Comparison of ENCODE assay signal across 22 cellular contexts in the genomic region with DNA sequence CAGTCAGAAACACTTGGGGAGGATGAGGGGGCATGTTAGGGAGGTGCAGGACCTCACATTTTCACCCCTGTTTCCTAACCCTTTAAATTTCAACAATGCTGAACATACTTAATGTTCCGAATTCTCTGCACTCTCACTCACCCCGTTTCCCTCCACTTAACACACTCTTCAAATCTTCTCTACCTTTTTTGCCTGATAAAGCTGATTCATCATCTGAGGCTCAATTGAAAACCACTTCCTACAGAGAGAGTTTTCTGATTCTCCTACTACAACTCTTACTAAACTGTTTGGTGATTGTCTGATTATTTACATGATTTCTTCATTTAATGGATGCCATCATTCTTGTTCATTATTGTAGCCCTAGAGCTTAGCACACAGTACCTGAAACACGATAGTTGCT.
"Had no signal": no experiment of that assay in that cellular context is flagged by ENCODE, and none has a peak within 500 bp of the region (broad histone marks: within the 10 kb centered on the region; RNA-seq: fewer than 3 reads in every experiment).

No MANE protein-coding gene starts in this region.

- H3K4me3 Mint-ChIP-seq: mesothelial cell of epicardium had no signal

- H3K4me1 Mint-ChIP-seq: mesothelial cell of epicardium had no signal

- H3K27ac Mint-ChIP-seq: mesothelial cell of epicardium had no signal

- H3K27ac ChIP-seq: coronary artery, dorsolateral prefrontal cortex, esophagus muscularis mucosa, foreskin keratinocyte, gastroesophageal sphincter, heart left ventricle, left lung, lower lobe of right lung had no signal

- ATAC-seq: foreskin keratinocyte, gastroesophageal sphincter, heart left ventricle, left cardiac atrium, left lung, left ventricle myocardium superior, lower lobe of right lung, mucosa of descending colon had no signal

- FAIRE-seq: colon, endothelial cell of umbilical vein, frontal cortex, islet of Langerhans, keratinocyte had no signal

- H3K36me3 Mint-ChIP-seq: mesothelial cell of epicardium had no signal

- H3K9me3 ChIP-seq: lower lobe of right lung, mucosa of descending colon had no signal

- DNase-seq: dermis blood vessel endothelial cell; dorsolateral prefrontal cortex; effector CD4-positive, alpha-beta T cell; effector memory CD4-positive, alpha-beta T cell; foreskin keratinocyte; heart left ventricle; hippocampal formation; left cardiac atrium; left lung; left ventricle myocardium superior; lower lobe of right lung; mesenchymal stem cell; mucosa of descending colon had no signal

- H3K4me3 ChIP-seq: coronary artery, dorsolateral prefrontal cortex, esophagus muscularis mucosa, gastroesophageal sphincter, heart left ventricle, left lung, lower lobe of right lung, mucosa of descending colon had no signal

- H3K36me3 ChIP-seq: esophagus muscularis mucosa, gastroesophageal sphincter, heart left ventricle, left lung, lower lobe of right lung had no signal

- H3K27me3 ChIP-seq: esophagus muscularis mucosa, foreskin keratinocyte, gastroesophageal sphincter, heart left ventricle, left lung had no signal

- H3K4me1 ChIP-seq: esophagus muscularis mucosa, foreskin keratinocyte, gastroesophageal sphincter, heart left ventricle, left lung, lower lobe of right lung had no signal

- H3K9me3 Mint-ChIP-seq: mesothelial cell of epicardium had no signal
